In genomic region chr5:62498961-62499360, GRCh38 we compare ENCODE assay signal across 7 cellular contexts.
"Had no signal": no experiment of that assay in that cellular context is flagged by ENCODE, and none has a peak within 500 bp of the region (broad histone marks: within the 10 kb centered on the region; RNA-seq: fewer than 3 reads in every experiment).

No MANE protein-coding gene starts in this region.

- FAIRE-seq: G401.6, GM12878, GM12892, GM18507, GM19239 had no signal

- DNase-seq: GDM1, GF-D8 had no signal

- H3K4me3 ChIP-seq: GM12878 had no signal

- ATAC-seq: GM12878 had no signal
